8 cellular contexts compared by ENCODE assay signal in the genomic region with DNA sequence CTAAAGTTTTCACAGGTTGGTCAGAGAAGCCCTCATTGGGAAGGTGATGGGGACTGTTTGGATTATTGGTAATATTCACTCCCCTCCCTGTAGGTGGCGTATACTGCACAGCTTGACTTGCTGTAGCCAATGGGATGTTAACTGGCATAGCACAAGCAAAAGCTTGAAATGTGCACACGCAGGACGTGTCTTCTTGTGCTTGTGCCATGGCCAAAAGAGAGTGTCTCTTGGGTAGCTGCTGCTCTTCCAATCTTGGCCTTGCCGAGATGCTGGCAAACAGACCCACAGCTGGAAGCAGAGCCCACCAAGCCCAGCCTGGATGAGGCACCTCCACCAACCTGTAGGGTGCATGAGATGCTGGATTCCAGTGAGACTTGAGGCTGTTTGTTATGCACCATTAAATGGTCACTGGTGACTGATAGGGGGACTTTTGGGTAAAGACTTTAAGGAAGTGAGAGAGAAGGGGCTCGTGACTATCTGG.
DNase-seq lines count a peak whose midpoint lies in the region; ATAC-seq and TF ChIP-seq lines count a peak whose summit lies in the region.

No MANE protein-coding gene starts in this region.

- peak; percentile 72 for ATAC-seq in HG02884 (IDR thresholded peaks at IDR 0.05; ENCODE audit: unreplicated experiment)
- peak; percentile 62 for ATAC-seq in esophagus mucosa
- peak; percentile 35 for ATAC-seq in stimulated activated effector memory CD8-positive, alpha-beta T cell treated with anti-CD3 and anti-CD28 coated beads, Interleukin-12 subunit alpha, Interleukin-12 subunit beta, amount 100 ng/mL, for 72 hours
- no peak for ATAC-seq in HG02840 (IDR thresholded peaks at IDR 0.05; ENCODE audit: low FRiP score, unreplicated experiment)
- no peak for ATAC-seq in T-cell (replicated peaks in 1 of 4)

- no peaks in the 10 kb centered on the region for H3K4me1 Mint-ChIP-seq in stimulated activated effector memory CD8-positive, alpha-beta T cell treated with anti-CD3 and anti-CD28 coated beads, Interleukin-12 subunit alpha, Interleukin-12 subunit beta, amount 100 ng/mL, for 72 hours
- H3K4me1 Mint-ChIP-seq in T-cell, result no peaks in the 10 kb centered on the region

- no peaks in the 10 kb centered on the region for H3K27me3 Mint-ChIP-seq in T-cell

- peak; percentile 54; the same call in 1 of the 2 replicates for TF ChIP-seq CTCF in GM12875 (IDR thresholded peaks at IDR 0.05; ENCODE audit: borderline replicate concordance, insufficient read depth, low read depth, low read length)

- H3K4me3 ChIP-seq in GM12875 (ENCODE audit: low read depth, low read length), result no peak overlapping the region

- peak; percentile 64 for DNase-seq in AG20443 (ENCODE audit: low spot score)
- peak; percentile 22 for DNase-seq in NCI-H345 (lab: John Stamatoyannopoulos, UW)
- DNase-seq in stimulated activated effector memory CD8-positive, alpha-beta T cell treated with anti-CD3 and anti-CD28 coated beads, Interleukin-12 subunit alpha, Interleukin-12 subunit beta, amount 100 ng/mL, for 72 hours (ENCODE audit: low spot score in 2 of 2), result no peak
- no peak for DNase-seq in T-cell

- CTCF ChIA-PET in T-cell (lab: Charles Lee), result interaction anchor here in 1 of 2 donors (0.6 to 1.0 kb wide), 2 partner anchors 161 to 1504 kb away, joined by 3 to 8 read pairs; no protein-coding TSS in a partner anchor

- POLR2A ChIA-PET in T-cell (lab: Charles Lee), result interaction anchor here in 1 of 2 donors (0.6 kb wide), 1 partner anchor 1999 kb away, joined by 3 read pairs; no protein-coding TSS in a partner anchor

- no peak overlapping the region for H3K4me3 Mint-ChIP-seq in stimulated activated effector memory CD8-positive, alpha-beta T cell treated with anti-CD3 and anti-CD28 coated beads, Interleukin-12 subunit alpha, Interleukin-12 subunit beta, amount 100 ng/mL, for 72 hours
- no peak overlapping the region for H3K4me3 Mint-ChIP-seq in T-cell

- H3K27ac Mint-ChIP-seq in stimulated activated effector memory CD8-positive, alpha-beta T cell treated with anti-CD3 and anti-CD28 coated beads, Interleukin-12 subunit alpha, Interleukin-12 subunit beta, amount 100 ng/mL, for 72 hours, result no peak overlapping the region
- no peak overlapping the region for H3K27ac Mint-ChIP-seq in T-cell

- H3K9me3 Mint-ChIP-seq in stimulated activated effector memory CD8-positive, alpha-beta T cell treated with anti-CD3 and anti-CD28 coated beads, Interleukin-12 subunit alpha, Interleukin-12 subunit beta, amount 100 ng/mL, for 72 hours, result no peaks in the 10 kb centered on the region
- no peaks in the 10 kb centered on the region for H3K9me3 Mint-ChIP-seq in T-cell

- no peaks in the 10 kb centered on the region for H3K36me3 Mint-ChIP-seq in stimulated activated effector memory CD8-positive, alpha-beta T cell treated with anti-CD3 and anti-CD28 coated beads, Interleukin-12 subunit alpha, Interleukin-12 subunit beta, amount 100 ng/mL, for 72 hours
- no peaks in the 10 kb centered on the region for H3K36me3 Mint-ChIP-seq in T-cell

Comparison
In these comparisons a context has a peak if more than half of its experiments do, and no peak if none do; other contexts are left out.
1. DNase-seq: peak in AG20443 (single experiment) and NCI-H345 (single experiment); none in stimulated activated effector memory CD8-positive, alpha-beta T cell treated with anti-CD3 and anti-CD28 coated beads, Interleukin-12 subunit alpha, Interleukin-12 subunit beta, amount 100 ng/mL, for 72 hours (0 of 2) and T-cell (0 of 34).
2. ATAC-seq: peak in HG02884 (single experiment), esophagus mucosa (single experiment) and stimulated activated effector memory CD8-positive, alpha-beta T cell treated with anti-CD3 and anti-CD28 coated beads, Interleukin-12 subunit alpha, Interleukin-12 subunit beta, amount 100 ng/mL, for 72 hours (single experiment); none in HG02840 (single experiment) and T-cell (0 of 4).